Comparison of ENCODE assay signal across 22 cellular contexts in the genomic region with DNA sequence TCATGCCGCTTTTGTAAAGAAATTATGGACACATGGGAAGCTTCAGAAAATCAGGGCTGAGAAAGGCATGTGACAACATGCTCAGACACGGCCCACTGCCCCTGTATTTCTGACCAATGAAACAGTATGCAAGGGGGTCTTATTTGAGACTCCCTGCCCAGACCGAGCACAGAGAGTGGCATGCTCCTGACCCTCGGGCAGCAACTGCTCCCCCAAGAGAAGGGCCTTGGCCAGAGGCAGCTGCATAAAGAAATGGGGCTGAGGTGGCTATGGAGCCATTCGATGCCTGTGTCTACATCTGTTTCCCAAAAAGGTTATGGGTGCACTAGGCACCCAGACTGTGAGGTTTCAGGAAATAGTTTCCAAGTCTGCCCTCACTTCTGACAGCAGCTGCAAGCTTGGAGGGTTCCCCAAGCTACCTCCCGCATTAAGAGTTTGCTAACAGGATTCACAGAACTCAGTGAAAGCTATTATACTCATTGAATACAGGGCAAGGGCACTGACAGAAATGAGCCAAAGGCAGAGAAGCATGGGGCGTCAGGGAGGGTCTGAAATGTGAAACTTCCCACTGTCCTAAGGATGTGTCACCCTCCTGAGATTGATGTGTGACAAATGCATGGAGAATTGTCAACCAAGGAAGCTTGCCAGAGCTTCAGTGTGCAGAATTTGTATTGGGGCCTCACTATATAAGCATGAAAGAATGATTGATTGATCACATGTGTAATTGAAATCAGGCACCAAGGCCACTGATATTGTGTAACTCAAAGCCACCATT.
"Had no signal": no experiment of that assay in that cellular context is flagged by ENCODE, and none has a peak within 500 bp of the region (broad histone marks: within the 10 kb centered on the region; RNA-seq: fewer than 3 reads in every experiment).

No MANE protein-coding gene starts in this region.

- H3K27ac Mint-ChIP-seq: activated CD4-positive, alpha-beta T cell treated with anti-CD3 and anti-CD28 coated beads for 36 hours; activated naive CD8-positive, alpha-beta T cell treated with anti-CD3 and anti-CD28 coated beads for 36 hours; activated T-cell treated with anti-CD3 and anti-CD28 coated beads, Interleukin-2, amount 50 U/mL, for 24 hours; activated T-helper 17 cell treated with anti-CD3 and anti-CD28 coated beads, Interleukin-2, amount 50 U/mL, for 72 hours; nephron; type B pancreatic cell had no signal

- H3K36me3 Mint-ChIP-seq: activated naive CD8-positive, alpha-beta T cell treated with anti-CD3 and anti-CD28 coated beads for 36 hours; type B pancreatic cell had no signal

- H3K4me3 Mint-ChIP-seq: activated CD4-positive, alpha-beta T cell treated with anti-CD3 and anti-CD28 coated beads for 36 hours; activated naive CD8-positive, alpha-beta T cell treated with anti-CD3 and anti-CD28 coated beads for 36 hours; activated T-cell treated with anti-CD3 and anti-CD28 coated beads, Interleukin-2, amount 50 U/mL, for 24 hours; activated T-helper 17 cell treated with anti-CD3 and anti-CD28 coated beads, Interleukin-2, amount 50 U/mL, for 72 hours; nephron; type B pancreatic cell had no signal

- H3K4me3 ChIP-seq: cardiac muscle cell, lower lobe of right lung, thoracic aorta, vagina had no signal

- DNase-seq: activated CD4-positive, alpha-beta T cell treated with anti-CD3 and anti-CD28 coated beads for 36 hours; activated CD4-positive, alpha-beta T cell treated with anti-CD3 and anti-CD28 coated beads, Interleukin-2, amount 50 U/mL, for 4 hours; activated CD8-positive, alpha-beta memory T cell treated with anti-CD3 and anti-CD28 coated beads for 24 hours; activated CD8-positive, alpha-beta memory T cell treated with anti-CD3 and anti-CD28 coated beads, Interleukin-2, amount 50 U/mL, for 4 hours; activated naive CD4-positive, alpha-beta T cell; activated naive CD8-positive, alpha-beta T cell treated with anti-CD3 and anti-CD28 coated beads for 36 hours; activated T-cell treated with anti-CD3 and anti-CD28 coated beads, Interleukin-2, amount 50 U/mL, for 24 hours; foreskin fibroblast; kidney; lower lobe of right lung; nucleus accumbens; retina; stimulated activated CD4-positive, alpha-beta T cell treated with anti-CD3 and anti-CD28 coated beads, Interleukin-4, amount 100 ng/mL, for 24 hours; stimulated activated naive CD4-positive, alpha-beta T cell treated with Interleukin-2 at 50 U/mL for 16 hours; T-helper 1 cell had no signal

- H3K27ac ChIP-seq: cardiac muscle cell, lower lobe of right lung, thoracic aorta, vagina had no signal

- H3K9me3 ChIP-seq: lower lobe of right lung, thoracic aorta, vagina had no signal

- H3K4me1 Mint-ChIP-seq: activated CD4-positive, alpha-beta T cell treated with anti-CD3 and anti-CD28 coated beads for 36 hours; activated naive CD8-positive, alpha-beta T cell treated with anti-CD3 and anti-CD28 coated beads for 36 hours; activated T-helper 17 cell treated with anti-CD3 and anti-CD28 coated beads, Interleukin-2, amount 50 U/mL, for 72 hours had no signal

- H3K36me3 ChIP-seq: cardiac muscle cell, lower lobe of right lung, thoracic aorta, vagina had no signal

- H3K27me3 Mint-ChIP-seq: activated CD4-positive, alpha-beta T cell treated with anti-CD3 and anti-CD28 coated beads for 36 hours; activated naive CD8-positive, alpha-beta T cell treated with anti-CD3 and anti-CD28 coated beads for 36 hours; activated T-cell treated with anti-CD3 and anti-CD28 coated beads, Interleukin-2, amount 50 U/mL, for 24 hours; type B pancreatic cell had no signal

- H3K9me3 Mint-ChIP-seq: activated naive CD8-positive, alpha-beta T cell treated with anti-CD3 and anti-CD28 coated beads for 36 hours; activated T-cell treated with anti-CD3 and anti-CD28 coated beads, Interleukin-2, amount 50 U/mL, for 24 hours; activated T-helper 17 cell treated with anti-CD3 and anti-CD28 coated beads, Interleukin-2, amount 50 U/mL, for 72 hours; nephron; type B pancreatic cell had no signal

- ATAC-seq: activated CD4-positive, alpha-beta T cell treated with anti-CD3 and anti-CD28 coated beads for 36 hours; activated T-helper 17 cell treated with anti-CD3 and anti-CD28 coated beads, Interleukin-2, amount 50 U/mL, for 72 hours; left lobe of liver; lower lobe of right lung had no signal

- H3K27me3 ChIP-seq: cardiac muscle cell, vagina had no signal
